ENCODE assay signal across 2 cellular contexts in genomic region chr21:36477559-36477958, GRCh38.
TF ChIP-seq lines count a peak whose summit lies in the region.

No MANE protein-coding gene starts in this region.

TF ChIP-seq in IMR-90, 13 proteins besides CTCF, POLR2A, EP300 and RAD21:
- TF ChIP-seq CEBPB (IDR thresholded peaks at IDR 0.05; ENCODE audit: low read depth, low read length) (no peak), USF2 (IDR thresholded peaks at IDR 0.05; ENCODE audit: low read depth, low read length) (no peak), RFX5 (IDR thresholded peaks at IDR 0.05; ENCODE audit: low read depth, low read length) (no peak), NFE2L2 (IDR thresholded peaks at IDR 0.05; ENCODE audit: low read depth, low read length) (no peak), ELK1 (IDR thresholded peaks at IDR 0.05; ENCODE audit: borderline replicate concordance, low read depth, low read length) (no peak), CHD1 (IDR thresholded peaks at IDR 0.05; ENCODE audit: low read depth, low read length) (no peak), MAFK (IDR thresholded peaks at IDR 0.05; ENCODE audit: low read depth, low read length) (no peak), MXI1 (IDR thresholded peaks at IDR 0.05; ENCODE audit: borderline replicate concordance, low read depth, low read length) (no peak), RCOR1 (IDR thresholded peaks at IDR 0.05; ENCODE audit: insufficient replicate concordance, low read length) (no peak), BHLHE40 (IDR thresholded peaks at IDR 0.05; ENCODE audit: low read depth, low read length) (no peak), MAZ (IDR thresholded peaks at IDR 0.05; ENCODE audit: borderline replicate concordance, low read depth, low read length) (no peak), FOS (IDR thresholded peaks at IDR 0.05; ENCODE audit: low read depth, low read length) (no peak), SMC3 (IDR thresholded peaks at IDR 0.05; ENCODE audit: low read depth, low read length) (no peak)
TF ChIP-seq in IMR-90: peak in this region for 0.

TF ChIP-seq in endothelial cell of umbilical vein, 7 proteins besides CTCF, POLR2A, EP300 and RAD21:
- TF ChIP-seq FOS (IDR thresholded peaks at IDR 0.05; ENCODE audit: borderline replicate concordance, insufficient read depth, low read length) (no peak), EZH2 (IDR thresholded peaks at IDR 0.05; ENCODE audit: borderline replicate concordance, low read depth, low read length, severe bottlenecking) (no peak), GATA2 (IDR thresholded peaks at IDR 0.05; ENCODE audit: insufficient read depth, insufficient read length, low read depth, low read length) (no peak), MYC (IDR thresholded peaks at IDR 0.05; ENCODE audit: low read depth, low read length) (no peak), MAX (IDR thresholded peaks at IDR 0.05; ENCODE audit: insufficient read depth, insufficient read length) (no peak), JUN (IDR thresholded peaks at IDR 0.05; ENCODE audit: borderline replicate concordance, insufficient read depth, insufficient read length, low read depth) (no peak)
TF ChIP-seq in endothelial cell of umbilical vein: peak in this region for 0.
